In genomic region chr16:18969050-18969854, GRCh38 we compare ENCODE assay signal across 9 cellular contexts. TPM values are rescaled to one million over a fixed set of nuclear protein-coding genes. Genes with fewer than 3 reads are reported as not detected.
A peak's percentile ranks its signal among the peaks of the same experiment; 100 is the strongest.
DNase-seq lines count a peak whose midpoint lies in the region; ATAC-seq and TF ChIP-seq lines count a peak whose summit lies in the region.
"Had no signal": no experiment of that assay in that cellular context is flagged by ENCODE, and none has a peak within 500 bp of the region (broad histone marks: within the 10 kb centered on the region; RNA-seq: fewer than 3 reads in every experiment).

No MANE protein-coding gene starts in this region.

- no peak for ATAC-seq in GM18502 (IDR thresholded peaks at IDR 0.05; ENCODE audit: poor library complexity, unreplicated experiment)

- no peaks in the 10 kb centered on the region for H3K9me3 ChIP-seq in HUES48 (ENCODE audit: control insufficient read depth, insufficient read depth, low read length)
- no peaks in the 10 kb centered on the region for H3K9me3 ChIP-seq in NT2/D1 (ENCODE audit: insufficient read depth, low read length)

- TF ChIP-seq POLR2A in erythroblast (IDR thresholded peaks at IDR 0.05; ENCODE audit: low read length) = no peak

- H3K27ac ChIP-seq in HUES48 (ENCODE audit: low read depth, low read length) = no peak overlapping the region

- H3K9ac ChIP-seq in HUES48 (ENCODE audit: low read depth, low read length) (no peak overlapping the region), NT2/D1 (ENCODE audit: insufficient read length, low read depth) (no peak overlapping the region)

- no peaks in the 10 kb centered on the region for H3K4me1 ChIP-seq in HUES48 (ENCODE audit: control insufficient read depth, insufficient read depth, low read length)
- H3K4me1 ChIP-seq in NT2/D1 (ENCODE audit: insufficient read depth, insufficient read length) = no peaks in the 10 kb centered on the region

- H3K4me3 ChIP-seq in HUES48 (ENCODE audit: low read depth, low read length) (peak overlapping the region; percentile 43), NT2/D1 (ENCODE audit: insufficient read length, low read depth) (no peak overlapping the region)

- H3K27me3 ChIP-seq in HUES48 (ENCODE audit: control insufficient read depth, insufficient read depth, low read length) (no peaks in the 10 kb centered on the region), NT2/D1 (ENCODE audit: insufficient read depth, insufficient read length) (no peaks in the 10 kb centered on the region)

- DNase-seq in COLO829 (ENCODE audit: low spot score) = peak; percentile 88
- DNase-seq in NT2/D1 (ENCODE audit: low read depth, low spot score) = peak; percentile 71
- peak; percentile 71 for DNase-seq in activated T-cell treated with anti-CD3 and anti-CD28 coated beads for 24 hours (ENCODE audit: low read depth)
- peak; percentile 69 to 85 for DNase-seq in erythroblast (lab: John Stamatoyannopoulos, UW)
- DNase-seq in myocyte (ENCODE audit: low read depth) = peak; percentile 86
- DNase-seq in stimulated activated CD8-positive, alpha-beta memory T cell treated with anti-CD3 and anti-CD28 coated beads, Interleukin-4, amount 100 ng/mL, for 48 hours = peak; percentile 91

- H3K36me3 ChIP-seq in HUES48 (ENCODE audit: control insufficient read depth, insufficient read depth, low read length) = no peaks in the 10 kb centered on the region
- H3K36me3 ChIP-seq in NT2/D1 (ENCODE audit: insufficient read depth, insufficient read length, low read length) = no peaks in the 10 kb centered on the region

RNA-seq across cellular contexts. Expression of gene TMC7, which starts 14.5 kb away (rescaled TPM):
- total RNA-seq in myocyte = 3.9 and 4.3 TPM in 2 replicates
- 3.5 TPM for polyA plus RNA-seq in myocyte (2012)
- total RNA-seq: activated CD8-positive, alpha-beta memory T cell treated with anti-CD3 and anti-CD28 coated beads for 36 hours had no signal

RNA-seq across cellular contexts. Expression of gene SMG1, which starts 43.0 kb away (rescaled TPM):
- total RNA-seq in myocyte = 24.8 and 30.7 TPM in 2 replicates
- polyA plus RNA-seq in myocyte (2012) = 10.5 TPM
